1 cellular context compared by ENCODE assay signal in genomic region chr1:26321315-26322041, GRCh38.
TF ChIP-seq lines count a peak whose summit lies in the region.

No MANE protein-coding gene starts in this region.

TF ChIP-seq in K562, 482 proteins besides CTCF, POLR2A, EP300 and RAD21 (continued from another document and continues in another):
- TF ChIP-seq, protein P1, sequence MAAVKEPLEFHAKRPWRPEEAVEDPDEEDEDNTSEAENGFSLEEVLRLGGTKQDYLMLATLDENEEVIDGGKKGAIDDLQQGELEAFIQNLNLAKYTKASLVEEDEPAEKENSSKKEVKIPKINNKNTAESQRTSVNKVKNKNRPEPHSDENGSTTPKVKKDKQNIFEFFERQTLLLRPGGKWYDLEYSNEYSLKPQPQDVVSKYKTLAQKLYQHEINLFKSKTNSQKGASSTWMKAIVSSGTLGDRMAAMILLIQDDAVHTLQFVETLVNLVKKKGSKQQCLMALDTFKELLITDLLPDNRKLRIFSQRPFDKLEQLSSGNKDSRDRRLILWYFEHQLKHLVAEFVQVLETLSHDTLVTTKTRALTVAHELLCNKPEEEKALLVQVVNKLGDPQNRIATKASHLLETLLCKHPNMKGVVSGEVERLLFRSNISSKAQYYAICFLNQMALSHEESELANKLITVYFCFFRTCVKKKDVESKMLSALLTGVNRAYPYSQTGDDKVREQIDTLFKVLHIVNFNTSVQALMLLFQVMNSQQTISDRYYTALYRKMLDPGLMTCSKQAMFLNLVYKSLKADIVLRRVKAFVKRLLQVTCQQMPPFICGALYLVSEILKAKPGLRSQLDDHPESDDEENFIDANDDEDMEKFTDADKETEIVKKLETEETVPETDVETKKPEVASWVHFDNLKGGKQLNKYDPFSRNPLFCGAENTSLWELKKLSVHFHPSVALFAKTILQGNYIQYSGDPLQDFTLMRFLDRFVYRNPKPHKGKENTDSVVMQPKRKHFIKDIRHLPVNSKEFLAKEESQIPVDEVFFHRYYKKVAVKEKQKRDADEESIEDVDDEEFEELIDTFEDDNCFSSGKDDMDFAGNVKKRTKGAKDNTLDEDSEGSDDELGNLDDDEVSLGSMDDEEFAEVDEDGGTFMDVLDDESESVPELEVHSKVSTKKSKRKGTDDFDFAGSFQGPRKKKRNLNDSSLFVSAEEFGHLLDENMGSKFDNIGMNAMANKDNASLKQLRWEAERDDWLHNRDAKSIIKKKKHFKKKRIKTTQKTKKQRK (IDR thresholded peaks at IDR 0.05; ENCODE audit: borderline replicate concordance, low read depth, low read length) = no peak
- TF ChIP-seq ZNF316 (IDR thresholded peaks at IDR 0.05) = no peak
- TF ChIP-seq MAFG (tag; conservative IDR thresholded peaks at IDR 0.05) = no peak
- no peak for TF ChIP-seq DNMT1 (IDR thresholded peaks at IDR 0.05)
- no peak for TF ChIP-seq SRF (CRISPR knock-in tag; IDR thresholded peaks at IDR 0.05)
- TF ChIP-seq OTX1 (CRISPR knock-in tag; IDR thresholded peaks at IDR 0.05) = peak; percentile 84; the same call in 1 of the 2 replicates
- no peak for TF ChIP-seq PPARD (CRISPR knock-in tag; IDR thresholded peaks at IDR 0.05)
- no peak for TF ChIP-seq CREB5 (CRISPR knock-in tag; IDR thresholded peaks at IDR 0.05)
- peak; percentile 59; the same call in 1 of the 2 replicates for TF ChIP-seq JUND (IDR thresholded peaks at IDR 0.05; ENCODE audit: borderline replicate concordance, low read depth, low read length)
- TF ChIP-seq JUND (tag; IDR thresholded peaks at IDR 0.05; ENCODE audit: borderline replicate concordance, low read depth, low read length) = peak; percentile 66; the same call in 1 of the 3 replicates
- TF ChIP-seq, protein P2, sequence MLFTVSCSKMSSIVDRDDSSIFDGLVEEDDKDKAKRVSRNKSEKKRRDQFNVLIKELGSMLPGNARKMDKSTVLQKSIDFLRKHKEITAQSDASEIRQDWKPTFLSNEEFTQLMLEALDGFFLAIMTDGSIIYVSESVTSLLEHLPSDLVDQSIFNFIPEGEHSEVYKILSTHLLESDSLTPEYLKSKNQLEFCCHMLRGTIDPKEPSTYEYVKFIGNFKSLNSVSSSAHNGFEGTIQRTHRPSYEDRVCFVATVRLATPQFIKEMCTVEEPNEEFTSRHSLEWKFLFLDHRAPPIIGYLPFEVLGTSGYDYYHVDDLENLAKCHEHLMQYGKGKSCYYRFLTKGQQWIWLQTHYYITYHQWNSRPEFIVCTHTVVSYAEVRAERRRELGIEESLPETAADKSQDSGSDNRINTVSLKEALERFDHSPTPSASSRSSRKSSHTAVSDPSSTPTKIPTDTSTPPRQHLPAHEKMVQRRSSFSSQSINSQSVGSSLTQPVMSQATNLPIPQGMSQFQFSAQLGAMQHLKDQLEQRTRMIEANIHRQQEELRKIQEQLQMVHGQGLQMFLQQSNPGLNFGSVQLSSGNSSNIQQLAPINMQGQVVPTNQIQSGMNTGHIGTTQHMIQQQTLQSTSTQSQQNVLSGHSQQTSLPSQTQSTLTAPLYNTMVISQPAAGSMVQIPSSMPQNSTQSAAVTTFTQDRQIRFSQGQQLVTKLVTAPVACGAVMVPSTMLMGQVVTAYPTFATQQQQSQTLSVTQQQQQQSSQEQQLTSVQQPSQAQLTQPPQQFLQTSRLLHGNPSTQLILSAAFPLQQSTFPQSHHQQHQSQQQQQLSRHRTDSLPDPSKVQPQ (CRISPR knock-in tag; IDR thresholded peaks at IDR 0.05; ENCODE audit: borderline replicate concordance) = no peak
- TF ChIP-seq NCOA6 (IDR thresholded peaks at IDR 0.05) = no peak
- TF ChIP-seq DPF2 (IDR thresholded peaks at IDR 0.05) = no peak
- TF ChIP-seq ILF3 (IDR thresholded peaks at IDR 0.05; ENCODE audit: borderline replicate concordance) = no peak
- TF ChIP-seq NFIX (CRISPR knock-in tag; IDR thresholded peaks at IDR 0.05; ENCODE audit: low read depth) = no peak
- TF ChIP-seq, protein P3, sequence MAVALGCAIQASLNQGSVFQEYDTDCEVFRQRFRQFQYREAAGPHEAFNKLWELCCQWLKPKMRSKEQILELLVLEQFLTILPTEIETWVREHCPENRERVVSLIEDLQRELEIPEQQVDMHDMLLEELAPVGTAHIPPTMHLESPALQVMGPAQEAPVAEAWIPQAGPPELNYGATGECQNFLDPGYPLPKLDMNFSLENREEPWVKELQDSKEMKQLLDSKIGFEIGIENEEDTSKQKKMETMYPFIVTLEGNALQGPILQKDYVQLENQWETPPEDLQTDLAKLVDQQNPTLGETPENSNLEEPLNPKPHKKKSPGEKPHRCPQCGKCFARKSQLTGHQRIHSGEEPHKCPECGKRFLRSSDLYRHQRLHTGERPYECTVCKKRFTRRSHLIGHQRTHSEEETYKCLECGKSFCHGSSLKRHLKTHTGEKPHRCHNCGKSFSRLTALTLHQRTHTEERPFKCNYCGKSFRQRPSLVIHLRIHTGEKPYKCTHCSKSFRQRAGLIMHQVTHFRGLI (CRISPR knock-in tag; IDR thresholded peaks at IDR 0.05) = no peak
- peak; percentile 46; the same call in 1 of the 2 replicates for TF ChIP-seq ATF7 (IDR thresholded peaks at IDR 0.05)
- TF ChIP-seq DEAF1 (CRISPR knock-in tag; IDR thresholded peaks at IDR 0.05) = peak; percentile 98
- no peak for TF ChIP-seq ZNF184 (CRISPR knock-in tag; IDR thresholded peaks at IDR 0.05)
- TF ChIP-seq PML (IDR thresholded peaks at IDR 0.05; ENCODE audit: low read length) = no peak
- no peak for TF ChIP-seq MTA1 (IDR thresholded peaks at IDR 0.05; ENCODE audit: borderline replicate concordance)
- TF ChIP-seq SP2 (IDR thresholded peaks at IDR 0.05; ENCODE audit: extremely low read depth, low read depth, low read length, poor library complexity, severe bottlenecking) = no peak
- no peak for TF ChIP-seq CAMTA2 (CRISPR knock-in tag; conservative IDR thresholded peaks at IDR 0.05)
- TF ChIP-seq FOSL1 (tag; conservative IDR thresholded peaks at IDR 0.05) = peak; percentile 47; the same call in 1 of the 2 replicates
- no peak for TF ChIP-seq ZNF431 (CRISPR knock-in tag; IDR thresholded peaks at IDR 0.05)
- TF ChIP-seq MXD1 (CRISPR knock-in tag; IDR thresholded peaks at IDR 0.05; ENCODE audit: borderline replicate concordance, poor library complexity, severe bottlenecking) = no peak
- TF ChIP-seq ZBTB12 (CRISPR knock-in tag; IDR thresholded peaks at IDR 0.05) = no peak
- TF ChIP-seq HOMEZ (CRISPR knock-in tag; IDR thresholded peaks at IDR 0.05) = no peak
- TF ChIP-seq ZNF143 (CRISPR knock-in tag; IDR thresholded peaks at IDR 0.05) = no peak
- TF ChIP-seq, protein P4, sequence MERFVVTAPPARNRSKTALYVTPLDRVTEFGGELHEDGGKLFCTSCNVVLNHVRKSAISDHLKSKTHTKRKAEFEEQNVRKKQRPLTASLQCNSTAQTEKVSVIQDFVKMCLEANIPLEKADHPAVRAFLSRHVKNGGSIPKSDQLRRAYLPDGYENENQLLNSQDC (CRISPR knock-in tag; IDR thresholded peaks at IDR 0.05) = no peak
- TF ChIP-seq, protein P5, sequence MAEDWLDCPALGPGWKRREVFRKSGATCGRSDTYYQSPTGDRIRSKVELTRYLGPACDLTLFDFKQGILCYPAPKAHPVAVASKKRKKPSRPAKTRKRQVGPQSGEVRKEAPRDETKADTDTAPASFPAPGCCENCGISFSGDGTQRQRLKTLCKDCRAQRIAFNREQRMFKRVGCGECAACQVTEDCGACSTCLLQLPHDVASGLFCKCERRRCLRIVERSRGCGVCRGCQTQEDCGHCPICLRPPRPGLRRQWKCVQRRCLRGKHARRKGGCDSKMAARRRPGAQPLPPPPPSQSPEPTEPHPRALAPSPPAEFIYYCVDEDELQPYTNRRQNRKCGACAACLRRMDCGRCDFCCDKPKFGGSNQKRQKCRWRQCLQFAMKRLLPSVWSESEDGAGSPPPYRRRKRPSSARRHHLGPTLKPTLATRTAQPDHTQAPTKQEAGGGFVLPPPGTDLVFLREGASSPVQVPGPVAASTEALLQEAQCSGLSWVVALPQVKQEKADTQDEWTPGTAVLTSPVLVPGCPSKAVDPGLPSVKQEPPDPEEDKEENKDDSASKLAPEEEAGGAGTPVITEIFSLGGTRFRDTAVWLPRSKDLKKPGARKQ (CRISPR knock-in tag; IDR thresholded peaks at IDR 0.05) = no peak
- TF ChIP-seq ZNF668 (CRISPR knock-in tag; IDR thresholded peaks at IDR 0.05) = no peak
- no peak for TF ChIP-seq DACH1 (IDR thresholded peaks at IDR 0.05; ENCODE audit: partially characterized antibody)
- no peak for TF ChIP-seq SAFB2 (IDR thresholded peaks at IDR 0.05; ENCODE audit: borderline replicate concordance, low read depth, low read length, severe bottlenecking)
- no peak for TF ChIP-seq KHSRP (IDR thresholded peaks at IDR 0.05)
- TF ChIP-seq RUNX1 (IDR thresholded peaks at IDR 0.05; ENCODE audit: low read depth) = no peak
- TF ChIP-seq NR0B1 (IDR thresholded peaks at IDR 0.05; ENCODE audit: partially characterized antibody) = no peak
- TF ChIP-seq EWSR1 (IDR thresholded peaks at IDR 0.05; ENCODE audit: borderline replicate concordance, low read depth, partially characterized antibody) = no peak
- no peak for TF ChIP-seq ZNF507 (tag; conservative IDR thresholded peaks at IDR 0.05)
- TF ChIP-seq, protein P6, sequence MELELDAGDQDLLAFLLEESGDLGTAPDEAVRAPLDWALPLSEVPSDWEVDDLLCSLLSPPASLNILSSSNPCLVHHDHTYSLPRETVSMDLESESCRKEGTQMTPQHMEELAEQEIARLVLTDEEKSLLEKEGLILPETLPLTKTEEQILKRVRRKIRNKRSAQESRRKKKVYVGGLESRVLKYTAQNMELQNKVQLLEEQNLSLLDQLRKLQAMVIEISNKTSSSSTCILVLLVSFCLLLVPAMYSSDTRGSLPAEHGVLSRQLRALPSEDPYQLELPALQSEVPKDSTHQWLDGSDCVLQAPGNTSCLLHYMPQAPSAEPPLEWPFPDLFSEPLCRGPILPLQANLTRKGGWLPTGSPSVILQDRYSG (tag; conservative IDR thresholded peaks at IDR 0.05; ENCODE audit: low read depth) = no peak
- TF ChIP-seq CREB3L1 (IDR thresholded peaks at IDR 0.05; ENCODE audit: borderline replicate concordance, low read depth) = no peak
